Comparison of ENCODE assay signal across 1 cellular context in the genomic region with DNA sequence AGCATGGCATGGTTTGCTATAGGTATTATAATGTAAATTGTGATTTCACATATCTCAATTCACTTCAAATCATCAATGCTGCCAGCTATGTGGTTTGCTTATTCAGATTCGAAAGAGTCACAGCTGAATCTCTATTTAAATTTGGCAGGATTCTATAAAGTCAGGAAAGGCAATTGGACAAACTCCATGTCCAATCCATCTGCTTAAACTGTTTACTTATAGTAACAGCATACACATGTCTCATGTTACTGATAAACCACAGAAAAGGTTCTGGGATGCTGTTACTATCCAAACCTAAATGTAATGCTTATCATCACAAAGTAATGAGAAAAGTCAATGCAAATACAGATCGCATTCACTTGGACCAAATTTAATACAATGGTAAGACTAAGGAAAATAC.
TF ChIP-seq lines count a peak whose summit lies in the region.

No MANE protein-coding gene starts in this region.

TF ChIP-seq in IMR-90, 13 proteins besides CTCF, POLR2A, EP300 and RAD21 (continued from another document):
- TF ChIP-seq, protein P1, sequence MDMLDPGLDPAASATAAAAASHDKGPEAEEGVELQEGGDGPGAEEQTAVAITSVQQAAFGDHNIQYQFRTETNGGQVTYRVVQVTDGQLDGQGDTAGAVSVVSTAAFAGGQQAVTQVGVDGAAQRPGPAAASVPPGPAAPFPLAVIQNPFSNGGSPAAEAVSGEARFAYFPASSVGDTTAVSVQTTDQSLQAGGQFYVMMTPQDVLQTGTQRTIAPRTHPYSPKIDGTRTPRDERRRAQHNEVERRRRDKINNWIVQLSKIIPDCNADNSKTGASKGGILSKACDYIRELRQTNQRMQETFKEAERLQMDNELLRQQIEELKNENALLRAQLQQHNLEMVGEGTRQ (IDR thresholded peaks at IDR 0.05; ENCODE audit: low read depth, low read length) = no peak
- TF ChIP-seq BHLHE40 (IDR thresholded peaks at IDR 0.05; ENCODE audit: low read depth, low read length) = no peak
- no peak for TF ChIP-seq MXI1 (IDR thresholded peaks at IDR 0.05; ENCODE audit: borderline replicate concordance, low read depth, low read length)
- no peak for TF ChIP-seq FOS (IDR thresholded peaks at IDR 0.05; ENCODE audit: low read depth, low read length)
- TF ChIP-seq CHD1 (IDR thresholded peaks at IDR 0.05; ENCODE audit: low read depth, low read length) = no peak
- no peak for TF ChIP-seq CEBPB (IDR thresholded peaks at IDR 0.05; ENCODE audit: low read depth, low read length)
- TF ChIP-seq, protein P2, sequence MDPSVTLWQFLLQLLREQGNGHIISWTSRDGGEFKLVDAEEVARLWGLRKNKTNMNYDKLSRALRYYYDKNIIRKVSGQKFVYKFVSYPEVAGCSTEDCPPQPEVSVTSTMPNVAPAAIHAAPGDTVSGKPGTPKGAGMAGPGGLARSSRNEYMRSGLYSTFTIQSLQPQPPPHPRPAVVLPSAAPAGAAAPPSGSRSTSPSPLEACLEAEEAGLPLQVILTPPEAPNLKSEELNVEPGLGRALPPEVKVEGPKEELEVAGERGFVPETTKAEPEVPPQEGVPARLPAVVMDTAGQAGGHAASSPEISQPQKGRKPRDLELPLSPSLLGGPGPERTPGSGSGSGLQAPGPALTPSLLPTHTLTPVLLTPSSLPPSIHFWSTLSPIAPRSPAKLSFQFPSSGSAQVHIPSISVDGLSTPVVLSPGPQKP (IDR thresholded peaks at IDR 0.05; ENCODE audit: borderline replicate concordance, low read depth, low read length) = no peak
- TF ChIP-seq SMC3 (IDR thresholded peaks at IDR 0.05; ENCODE audit: low read depth, low read length) = no peak
